21 cellular contexts compared by ENCODE assay signal in the genomic region with DNA sequence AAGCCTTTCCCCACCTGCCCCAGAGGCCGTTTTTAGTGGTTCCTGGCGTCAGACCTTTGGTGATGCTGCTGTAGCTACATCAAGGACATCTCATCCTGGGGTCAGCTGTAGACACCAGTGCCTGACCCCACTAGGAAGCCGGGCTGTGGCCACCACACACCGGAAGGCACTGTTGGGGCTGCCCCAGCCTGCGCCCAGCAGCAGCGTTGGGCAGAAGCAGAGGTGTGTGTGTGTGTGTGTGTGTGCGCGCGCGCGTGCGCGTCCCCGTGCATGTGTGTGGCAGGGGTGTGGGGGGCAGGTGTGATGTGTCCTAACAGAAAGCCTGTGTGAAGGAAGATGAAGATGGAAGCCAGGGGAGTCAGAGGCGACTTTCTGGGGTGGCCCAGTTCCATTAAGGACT.
DNase-seq lines count a peak whose midpoint lies in the region; ATAC-seq, FAIRE-seq and TF ChIP-seq lines count a peak whose summit lies in the region.
"Had no signal": no experiment of that assay in that cellular context is flagged by ENCODE, and none has a peak within 500 bp of the region (broad histone marks: within the 10 kb centered on the region; RNA-seq: fewer than 3 reads in every experiment).

No MANE protein-coding gene starts in this region.

- no peak overlapping the region for H4K5ac ChIP-seq in IMR-90 (ENCODE audit: low read depth, low read length)

- TF ChIP-seq CTCF in right atrium auricular region (IDR thresholded peaks at IDR 0.05) (no peak), IMR-90 (conservative IDR thresholded peaks at IDR 0.05; ENCODE audit: low read depth, low read length) (no peak), kidney (IDR thresholded peaks at IDR 0.05; ENCODE audit: borderline replicate concordance, extremely low read depth, insufficient read depth) (no peak), spleen (IDR thresholded peaks at IDR 0.05 in 8 of 11, conservative IDR thresholded peaks at IDR 0.05 in 3 of 11) (no peak), gastrocnemius medialis (IDR thresholded peaks at IDR 0.05 in 4 of 5, conservative IDR thresholded peaks at IDR 0.05 in 1 of 5) (no peak)

- no peak for FAIRE-seq in kidney (lab: Jason Lieb, UNC)
- FAIRE-seq in GM19239 (lab: Jason Lieb, UNC), result no peak
- FAIRE-seq: A549, D721Med, G401.6, GM12891 had no signal

- H2BK120ac ChIP-seq in IMR-90 (ENCODE audit: low read depth, low read length), result peak overlapping the region; percentile 97; the same call in 1 of the 2 replicates

- no peaks in the 10 kb centered on the region for H4K20me1 ChIP-seq in IMR-90 (ENCODE audit: insufficient read depth, low read length)

- no peak overlapping the region for H3K27ac ChIP-seq in right atrium auricular region
- no peak overlapping the region for H3K27ac ChIP-seq in IMR-90 (ENCODE audit: insufficient read depth, low read length)
- no peak overlapping the region for H3K27ac ChIP-seq in kidney (ENCODE audit: low read depth in 2 of 2, low read length in 2 of 2)
- H3K27ac ChIP-seq in spleen, result no peak overlapping the region
- H3K27ac ChIP-seq in gastrocnemius medialis, result no peak overlapping the region
- H3K27ac ChIP-seq: 22Rv1, A549, C4-2B had no signal

- CTCF ChIA-PET in IMR-90 (lab: Yijun Ruan, JAX), result no interaction called here

- H3K4me2 ChIP-seq in IMR-90 (ENCODE audit: low read depth, low read length), result no peak overlapping the region
- H3K4me2 ChIP-seq: A549 had no signal

- no peaks in the 10 kb centered on the region for H3K9me3 ChIP-seq in right atrium auricular region
- no peaks in the 10 kb centered on the region for H3K9me3 ChIP-seq in IMR-90 (ENCODE audit: control insufficient read depth, insufficient read depth, low read length)
- no peaks in the 10 kb centered on the region for H3K9me3 ChIP-seq in kidney (ENCODE audit: control insufficient read depth in 1 of 2, low read length in 2 of 2)
- H3K9me3 ChIP-seq in spleen, result peaks cover 0 to 2% (median 0%) of the 10 kb centered on the region in 8 donors
- H3K9me3 ChIP-seq in gastrocnemius medialis, result no peaks in the 10 kb centered on the region
- H3K9me3 ChIP-seq: A549 had no signal

- WGBS in IMR-90 (ENCODE audit: extremely low coverage in 2 of 2, insufficient read length in 1 of 2), 2 experiments, result 92% methylated on average over 10 of the region's 15 CpGs; no CpG with 5 or more reads in 1 of the 2 experiments
- 68 to 82% (median 73%) methylated on average over 15 of the region's 15 CpGs for WGBS in spleen, 5 donors

- H2BK5ac ChIP-seq in IMR-90 (ENCODE audit: low read depth, low read length, poor library complexity, severe bottlenecking), result peak overlapping the region; percentile 38

- TF ChIP-seq RAD21 in IMR-90 (IDR thresholded peaks at IDR 0.05; ENCODE audit: low read length), result no peak

- H3K23ac ChIP-seq in IMR-90 (ENCODE audit: low read depth, low read length), result no peak overlapping the region

- H2AK9ac ChIP-seq in IMR-90 (replicated peaks; ENCODE audit: low read depth, low read length, poor library complexity), result peak overlapping the region; percentile 9

- in situ Hi-C loops in IMR-90 (cut with MboI; ENCODE audit: low sequenced_read_pairs), result no loop called here
- in situ Hi-C loops in gastrocnemius medialis (cut with MboI; ENCODE audit: low sequenced_read_pairs in 4 of 4), result no loop called here

- H3K18ac ChIP-seq in IMR-90 (ENCODE audit: low read depth, low read length), result no peak overlapping the region

- H3K36me3 ChIP-seq in right atrium auricular region, result no peaks in the 10 kb centered on the region
- H3K36me3 ChIP-seq in IMR-90 (ENCODE audit: control insufficient read depth, insufficient read depth, low read length), result no peaks in the 10 kb centered on the region
- H3K36me3 ChIP-seq in kidney (ENCODE audit: control insufficient read depth in 1 of 2, insufficient read depth in 2 of 2, low read length in 2 of 2), result no peaks in the 10 kb centered on the region
- H3K36me3 ChIP-seq in spleen, result no peaks in the 10 kb centered on the region
- H3K36me3 ChIP-seq in gastrocnemius medialis, result no peaks in the 10 kb centered on the region

- no peaks in the 10 kb centered on the region for H3K27me3 ChIP-seq in right atrium auricular region
- peaks cover 3% of the 10 kb centered on the region; the same call in 1 of the 2 replicates for H3K27me3 ChIP-seq in IMR-90 (ENCODE audit: control insufficient read depth, insufficient read depth, low read length)
- H3K27me3 ChIP-seq in spleen (replicated peaks in 1 of 7), result no peaks in the 10 kb centered on the region
- peaks cover 0 to 7% (median 0%) of the 10 kb centered on the region in 3 donors for H3K27me3 ChIP-seq in gastrocnemius medialis

- peak overlapping the region; percentile 86 for H2AK5ac ChIP-seq in IMR-90 (ENCODE audit: low read depth, low read length)

- H3K56ac ChIP-seq in IMR-90 (ENCODE audit: extremely low read depth, insufficient read depth, low read length), result no peak overlapping the region

- BruUV-seq in IMR-90 (replicated peaks; lab: Mats Ljungman, UMichigan), result no TSS peak

- H3K4me1 ChIP-seq in right atrium auricular region (peaks cover 0 to 9% of the 10 kb centered on the region in 2 donors), IMR-90 (ENCODE audit: control insufficient read depth, insufficient read depth, low read length) (peaks cover 16% of the 10 kb centered on the region), kidney (ENCODE audit: control insufficient read depth in 1 of 2, insufficient read depth in 1 of 2, low read depth in 1 of 2, low read length in 2 of 2) (no peaks in the 10 kb centered on the region), spleen (peaks cover 0 to 37% (median 27%) of the 10 kb centered on the region in 6 donors), gastrocnemius medialis (no peaks in the 10 kb centered on the region)
- H3K4me1 ChIP-seq: A549, Caco-2 had no signal

- no peak overlapping the region for H3K9ac ChIP-seq in IMR-90 (ENCODE audit: low read depth, low read length)
- H3K9ac ChIP-seq in kidney (ENCODE audit: low read length in 2 of 2), result no peak overlapping the region

- TF ChIP-seq POLR2A in IMR-90 (IDR thresholded peaks at IDR 0.05; ENCODE audit: low read depth, low read length) (no peak), spleen (IDR thresholded peaks at IDR 0.05) (no peak), gastrocnemius medialis (IDR thresholded peaks at IDR 0.05) (no peak)

- no peak overlapping the region; the same call in 2 of the 3 replicates for H2BK15ac ChIP-seq in IMR-90 (ENCODE audit: low read depth, low read length)

- H2AFZ ChIP-seq in IMR-90 (replicated peaks; ENCODE audit: low read length, poor library complexity), result no peak overlapping the region

- no peak overlapping the region for H3K4me3 ChIP-seq in right atrium auricular region
- H3K4me3 ChIP-seq in IMR-90 (ENCODE audit: insufficient read depth, low read depth, low read length), result no peak overlapping the region
- no peak overlapping the region for H3K4me3 ChIP-seq in kidney (ENCODE audit: low read length in 2 of 2)
- H3K4me3 ChIP-seq in spleen, result no peak overlapping the region
- no peak overlapping the region for H3K4me3 ChIP-seq in gastrocnemius medialis
- H3K4me3 ChIP-seq: A549 had no signal

- no peaks in the 10 kb centered on the region; a peak in 1 of 4 replicates for H3K79me1 ChIP-seq in IMR-90 (ENCODE audit: low read depth in 1 of 2, low read length in 2 of 2)

- 0 out of 2 replicates have a peak overlapping the region, but pooled peaks have one; percentile 84 for H4K91ac ChIP-seq in IMR-90 (ENCODE audit: insufficient read depth, low read depth, low read length)

- DNase-seq in left cardiac atrium (peak; percentile 7), right atrium auricular region (ENCODE audit: low spot score) (no peak), IMR-90 (no peak), kidney (peak; percentile 48), spleen (peak; percentile 66), gastrocnemius medialis (no peak), GM19239 (ENCODE audit: insufficient read length, low spot score) (no peak)
- no peak for DNase-seq in effector CD8-positive, alpha-beta T cell (lab: John Stamatoyannopoulos, UW)
- DNase-seq: AML-193; Caco-2; Calu3; CD4-positive, alpha-beta T cell; CD8-positive, alpha-beta T cell; DMS79 treated with DMSO at 0.1 percent for 48 hours; GF-D8 had no signal

- dilution Hi-C loops in IMR-90 (cut with HindIII; ENCODE audit: low sequenced_read_pairs, unreplicated experiment), result no loop called here

- no peak overlapping the region for H4K8ac ChIP-seq in IMR-90 (ENCODE audit: low read depth in 2 of 2, low read length in 2 of 2)

- H3K4ac ChIP-seq in IMR-90 (ENCODE audit: low read depth, low read length), result peak overlapping the region; percentile 16; the same call in 1 of the 2 replicates

- H3K14ac ChIP-seq in IMR-90 (replicated peaks; ENCODE audit: low read depth, low read length), result no peak overlapping the region

- peak overlapping the region; percentile 98; the same call in 1 of the 2 replicates for H2BK20ac ChIP-seq in IMR-90 (ENCODE audit: low read depth, low read length)

- ATAC-seq in left cardiac atrium (no peak), IMR-90 (ENCODE audit: low read depth) (no peak), gastrocnemius medialis (no peak)
- ATAC-seq: A549; CD8-positive, alpha-beta T cell had no signal

- POLR2A ChIA-PET in IMR-90 (lab: Charles Lee; ENCODE audit: unreplicated experiment), result no interaction called here

- intact Hi-C loops in left cardiac atrium (cut with DNase I) (no loop called here), IMR-90 (cut with micrococcal nuclease) (no loop called here), kidney (cut with DNase I) (no loop called here), spleen (cut with DNase I; ENCODE audit: low total_unique reads) (no loop called here), gastrocnemius medialis (cut with DNase I; ENCODE audit: low total_unique reads) (no loop called here)

- peaks cover 14% of the 10 kb centered on the region for H3K9me1 ChIP-seq in IMR-90 (ENCODE audit: insufficient read depth, low read length)

TF ChIP-seq in IMR-90, 13 proteins besides CTCF, POLR2A, EP300 and RAD21 (continues in another document):
- TF ChIP-seq CEBPB (IDR thresholded peaks at IDR 0.05; ENCODE audit: low read depth, low read length) (no peak), RFX5 (IDR thresholded peaks at IDR 0.05; ENCODE audit: low read depth, low read length) (no peak), MAFK (IDR thresholded peaks at IDR 0.05; ENCODE audit: low read depth, low read length) (no peak), MXI1 (IDR thresholded peaks at IDR 0.05; ENCODE audit: borderline replicate concordance, low read depth, low read length) (no peak), CHD1 (IDR thresholded peaks at IDR 0.05; ENCODE audit: low read depth, low read length) (no peak), FOS (IDR thresholded peaks at IDR 0.05; ENCODE audit: low read depth, low read length) (no peak), RCOR1 (IDR thresholded peaks at IDR 0.05; ENCODE audit: insufficient replicate concordance, low read length) (no peak), SMC3 (IDR thresholded peaks at IDR 0.05; ENCODE audit: low read depth, low read length) (no peak), MAZ (IDR thresholded peaks at IDR 0.05; ENCODE audit: borderline replicate concordance, low read depth, low read length) (no peak)

Comparison
In these comparisons a context has a peak if more than half of its experiments do, and no peak if none do; other contexts are left out.
1. DNase-seq: peak in left cardiac atrium (single experiment), kidney (single experiment) and spleen (single experiment); none in right atrium auricular region (single experiment), IMR-90 (single experiment), effector CD8-positive, alpha-beta T cell (single experiment), gastrocnemius medialis (0 of 2) and GM19239 (single experiment).